Comparison of ENCODE assay signal across 10 cellular contexts in the genomic region with DNA sequence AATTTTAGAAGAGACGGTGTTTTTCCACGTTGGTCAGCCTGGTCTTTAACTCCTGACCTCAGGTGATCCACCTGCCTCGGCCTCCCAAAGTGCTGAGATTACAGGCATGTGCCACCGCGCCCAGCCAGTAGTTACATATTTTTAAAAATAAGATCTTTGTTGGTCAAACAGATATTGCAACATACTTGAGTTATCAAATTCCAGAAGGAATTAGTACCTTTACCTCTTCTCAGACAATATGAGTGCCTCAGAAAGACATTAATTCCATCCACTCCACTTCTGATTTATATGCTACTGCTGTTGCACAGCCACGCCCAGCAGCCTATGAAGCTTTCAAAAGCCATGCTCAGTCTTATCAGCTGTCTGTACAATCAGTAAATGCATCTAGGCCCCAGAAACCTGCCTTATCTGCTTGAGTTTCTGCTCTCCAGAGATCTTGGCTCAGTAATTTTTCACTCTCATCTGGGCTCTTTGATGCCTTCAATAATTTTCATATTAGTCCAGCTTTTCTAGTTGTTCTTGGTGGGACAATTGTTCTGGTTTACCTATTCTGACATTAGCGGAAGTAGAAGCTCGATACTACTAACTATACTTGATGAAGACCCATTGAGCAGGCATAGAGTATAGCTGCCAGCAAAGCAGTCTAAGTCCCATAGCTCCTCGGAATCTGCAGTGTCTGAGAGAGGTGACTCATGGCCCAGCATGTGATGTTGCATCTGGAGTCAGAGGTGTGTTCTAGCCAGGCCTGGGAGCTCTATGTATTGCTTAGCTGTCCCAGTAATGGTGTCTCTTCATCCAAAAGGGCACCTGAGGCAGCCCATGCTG. TPM values are rescaled to one million over a fixed set of nuclear protein-coding genes. Genes with fewer than 3 reads are reported as not detected.
A peak's percentile ranks its signal among the peaks of the same experiment; 100 is the strongest.
DNase-seq lines count a peak whose midpoint lies in the region; ATAC-seq and TF ChIP-seq lines count a peak whose summit lies in the region.
"Had no signal": no experiment of that assay in that cellular context is flagged by ENCODE, and none has a peak within 500 bp of the region (broad histone marks: within the 10 kb centered on the region; RNA-seq: fewer than 3 reads in every experiment).

No MANE protein-coding gene starts in this region.

- ATAC-seq in stimulated activated naive B cell treated with anti-CD40 and anti-IgM and Interleukin-4, amounts not matched to agents 10 μg/mL and 1 μg/mL and 100 μg/mL, for 72 hours (replicated peaks) = no peak
- ATAC-seq in GM21737 (IDR thresholded peaks at IDR 0.05; ENCODE audit: unreplicated experiment) = no peak
- ATAC-seq in HG02884 (IDR thresholded peaks at IDR 0.05; ENCODE audit: unreplicated experiment) = no peak
- ATAC-seq: mucosa of descending colon, Panc1 had no signal

- no peaks in the 10 kb centered on the region for H3K36me3 Mint-ChIP-seq in MCF 10A (ENCODE audit: insufficient read depth, unreplicated experiment)
- peaks cover 3 to 5% of the 10 kb centered on the region in 2 donors for H3K36me3 Mint-ChIP-seq in stimulated activated naive B cell treated with anti-CD40 and anti-IgM and Interleukin-4, amounts not matched to agents 10 μg/mL and 1 μg/mL and 100 μg/mL, for 72 hours

- POLR2A ChIA-PET in MCF 10A (lab: Yijun Ruan, JAX) = interaction anchor here (0.8 to 2.8 kb wide), 7 partner anchors 9 to 117 kb away, joined by 3 to 36 read pairs (median 3); a partner anchor contains a TSS

- no peaks in the 10 kb centered on the region for H3K9me3 Mint-ChIP-seq in MCF 10A (ENCODE audit: unreplicated experiment)
- H3K9me3 Mint-ChIP-seq in stimulated activated naive B cell treated with anti-CD40 and anti-IgM and Interleukin-4, amounts not matched to agents 10 μg/mL and 1 μg/mL and 100 μg/mL, for 72 hours = no peaks in the 10 kb centered on the region

- H3K9ac ChIP-seq in SU-DHL-6 (ENCODE audit: low read length) = no peak overlapping the region

- H3K9me3 ChIP-seq in breast epithelium = no peaks in the 10 kb centered on the region
- H3K9me3 ChIP-seq in SU-DHL-6 (ENCODE audit: insufficient read depth, low read length) = no peaks in the 10 kb centered on the region
- H3K9me3 ChIP-seq: mucosa of descending colon had no signal

- intact Hi-C loops in MCF 10A (cut with micrococcal nuclease) (loop anchor here (2.0 kb wide), 1 partner anchor 15 kb away; no protein-coding TSS in a partner anchor), breast epithelium (cut with DNase I; ENCODE audit: low total_unique reads) (loop anchor here (2.0 kb wide), 1 partner anchor 73 kb away; no protein-coding TSS in a partner anchor)

- no peak overlapping the region for H3K27ac Mint-ChIP-seq in MCF 10A (ENCODE audit: low read depth, unreplicated experiment)
- H3K27ac Mint-ChIP-seq in stimulated activated naive B cell treated with anti-CD40 and anti-IgM and Interleukin-4, amounts not matched to agents 10 μg/mL and 1 μg/mL and 100 μg/mL, for 72 hours = peak overlapping the region; percentile 84

- H3K4me2 ChIP-seq in SU-DHL-6 (ENCODE audit: low read depth, low read length, poor library complexity, severe bottlenecking) = no peak overlapping the region

- DNase-seq in MCF 10A (ENCODE audit: unreplicated experiment) (peak; percentile 79), breast epithelium (ENCODE audit: low spot score in 2 of 2) (no peak), fibroblast of villous mesenchyme (ENCODE audit: low read depth) (peak; percentile 28), NOMO-1 treated with dmso at 0.1 percent for 144 hours (lab: John Stamatoyannopoulos, UW; ENCODE audit: unreplicated experiment) (no peak)
- DNase-seq in stimulated activated naive B cell treated with anti-CD40 and anti-IgM and Interleukin-4, amounts not matched to agents 10 μg/mL and 1 μg/mL and 100 μg/mL, for 72 hours = no peak
- DNase-seq: mucosa of descending colon had no signal

- H3F3A ChIP-seq in SU-DHL-6 (ENCODE audit: insufficient read depth) = peaks cover 36% of the 10 kb centered on the region

- H3K36me3 ChIP-seq in breast epithelium = no peaks in the 10 kb centered on the region
- H3K36me3 ChIP-seq in SU-DHL-6 (ENCODE audit: low read length) = no peaks in the 10 kb centered on the region

- H3K9me2 ChIP-seq in SU-DHL-6 (replicated peaks; ENCODE audit: insufficient read depth, low read length) = no peaks in the 10 kb centered on the region

- H3K27ac ChIP-seq in breast epithelium (no peak overlapping the region), SU-DHL-6 (ENCODE audit: low read depth, low read length) (peak overlapping the region; percentile 7; the same call in 1 of the 2 replicates)

- no peak overlapping the region for H2AFZ ChIP-seq in SU-DHL-6 (ENCODE audit: low read depth, low read length, severe bottlenecking)

- H4K20me1 ChIP-seq in SU-DHL-6 (ENCODE audit: low read depth, low read length) = no peaks in the 10 kb centered on the region

- no peak for TF ChIP-seq POLR2A in breast epithelium (IDR thresholded peaks at IDR 0.05)

- H3K79me2 ChIP-seq in SU-DHL-6 (ENCODE audit: insufficient read depth, low read length) = no peaks in the 10 kb centered on the region

- CTCF ChIA-PET in MCF 10A (lab: Yijun Ruan, JAX) = interaction anchor here (0.5 to 1.7 kb wide), 5 partner anchors 8 to 23 kb away, joined by 3 to 6 read pairs (median 4); no protein-coding TSS in a partner anchor

- no peaks in the 10 kb centered on the region for H3K27me3 Mint-ChIP-seq in MCF 10A (ENCODE audit: insufficient read depth, unreplicated experiment)
- no peaks in the 10 kb centered on the region for H3K27me3 Mint-ChIP-seq in stimulated activated naive B cell treated with anti-CD40 and anti-IgM and Interleukin-4, amounts not matched to agents 10 μg/mL and 1 μg/mL and 100 μg/mL, for 72 hours

- no peak overlapping the region for H3K4me3 Mint-ChIP-seq in MCF 10A (ENCODE audit: unreplicated experiment)
- no peak overlapping the region for H3K4me3 Mint-ChIP-seq in stimulated activated naive B cell treated with anti-CD40 and anti-IgM and Interleukin-4, amounts not matched to agents 10 μg/mL and 1 μg/mL and 100 μg/mL, for 72 hours

- BruUV-seq in MCF 10A (replicated peaks; lab: Mats Ljungman, UMichigan) = no TSS peak

- H3K4me1 ChIP-seq in breast epithelium = no peaks in the 10 kb centered on the region

- peaks cover 10% of the 10 kb centered on the region for H3K4me1 Mint-ChIP-seq in MCF 10A (ENCODE audit: insufficient read depth, unreplicated experiment)
- H3K4me1 Mint-ChIP-seq in stimulated activated naive B cell treated with anti-CD40 and anti-IgM and Interleukin-4, amounts not matched to agents 10 μg/mL and 1 μg/mL and 100 μg/mL, for 72 hours = peaks cover 29 to 47% of the 10 kb centered on the region in 2 donors

- TF ChIP-seq CTCF in MCF 10A (IDR thresholded peaks at IDR 0.05; ENCODE audit: unreplicated experiment) (no peak), breast epithelium (IDR thresholded peaks at IDR 0.05) (no peak), SU-DHL-6 (IDR thresholded peaks at IDR 0.05; ENCODE audit: insufficient read depth, low read length, poor library complexity, severe bottlenecking) (no peak), fibroblast of villous mesenchyme (IDR thresholded peaks at IDR 0.05; ENCODE audit: insufficient read depth, low read depth, low read length) (no peak)

- H3K27me3 ChIP-seq in breast epithelium (no peaks in the 10 kb centered on the region), SU-DHL-6 (ENCODE audit: low read length) (no peaks in the 10 kb centered on the region)

- H3K4me3 ChIP-seq in breast epithelium (no peak overlapping the region), SU-DHL-6 (ENCODE audit: insufficient read depth, low read length, poor library complexity, severe bottlenecking) (no peak overlapping the region), fibroblast of villous mesenchyme (ENCODE audit: low read depth, low read length) (no peak overlapping the region)
- H3K4me3 ChIP-seq: mucosa of descending colon had no signal

RNA-seq across cellular contexts. Expression of a gene that starts 47.7 kb away (rescaled TPM):
- 65.3 and 81.9 TPM in 2 replicates for total RNA-seq in MCF 10A (2022)
- 10 to 100 TPM; 22.4 to 42.0 (median 29.2) TPM for total RNA-seq in breast epithelium
- 44.8 and 50.5 TPM in 2 replicates for total RNA-seq in fibroblast of villous mesenchyme

Comparison
In these comparisons a context has a peak if more than half of its experiments do, and no peak if none do; other contexts are left out.
1. DNase-seq: peak in MCF 10A (single experiment) and fibroblast of villous mesenchyme (single experiment); none in breast epithelium (0 of 2), stimulated activated naive B cell treated with anti-CD40 and anti-IgM and Interleukin-4, amounts not matched to agents 10 μg/mL and 1 μg/mL and 100 μg/mL, for 72 hours (single experiment) and NOMO-1 treated with dmso at 0.1 percent for 144 hours (single experiment).